ENCODE assay signal across 17 cellular contexts in the genomic region with DNA sequence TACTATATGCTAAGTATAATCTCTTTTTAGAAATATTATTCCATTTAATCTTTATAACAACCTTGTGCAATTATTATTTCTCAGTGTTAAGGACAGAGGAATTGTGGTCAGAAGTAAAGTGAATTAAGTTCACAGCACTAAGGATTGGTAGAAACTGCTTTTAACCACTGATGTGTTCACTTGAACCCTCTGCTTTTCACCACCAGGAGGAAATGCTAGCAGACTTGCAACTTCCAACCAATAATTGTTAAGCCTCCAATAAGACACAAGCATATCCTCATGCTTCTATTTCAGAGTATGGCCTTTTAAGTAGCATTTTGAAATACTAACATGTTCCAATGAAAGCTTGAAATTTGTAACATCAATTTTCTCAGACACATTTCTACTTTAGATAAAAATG.
DNase-seq lines count a peak whose midpoint lies in the region; ATAC-seq and TF ChIP-seq lines count a peak whose summit lies in the region.
"Had no signal": no experiment of that assay in that cellular context is flagged by ENCODE, and none has a peak within 500 bp of the region (broad histone marks: within the 10 kb centered on the region; RNA-seq: fewer than 3 reads in every experiment).

No MANE protein-coding gene starts in this region.

- H3K36me3 ChIP-seq in endodermal cell (ENCODE audit: control insufficient read depth, insufficient read depth, low read length): no peaks in the 10 kb centered on the region

- ATAC-seq in GM19395 (IDR thresholded peaks at IDR 0.05; ENCODE audit: unreplicated experiment): no peak

- H3K4me3 ChIP-seq in endodermal cell (ENCODE audit: low read length): no peak overlapping the region

- POLR2A ChIA-PET in HEK293T (lab: Yijun Ruan, JAX): no interaction called here

- no peaks in the 10 kb centered on the region for H3K27me3 ChIP-seq in endodermal cell (ENCODE audit: control insufficient read depth, insufficient read depth, low read length, poor library complexity, severe bottlenecking)

- CTCF ChIA-PET in HEK293T (lab: Yijun Ruan, JAX): no interaction called here

- H3K27ac Mint-ChIP-seq in endodermal cell (no peak overlapping the region), neural crest cell (ENCODE audit: unreplicated experiment) (no peak overlapping the region)

- H3K9me3 Mint-ChIP-seq in endodermal cell (no peaks in the 10 kb centered on the region), neural crest cell (no peaks in the 10 kb centered on the region)

- no peaks in the 10 kb centered on the region for H3K9me3 ChIP-seq in endodermal cell (ENCODE audit: control insufficient read depth, low read length)
- H3K9me3 ChIP-seq: Caco-2 had no signal

- DNase-seq in NCI-H2081 (lab: John Stamatoyannopoulos, UW): peak; percentile 9 to 60
- DNase-seq in NCI-H2081 treated with DMSO at 0.1 percent for 48 hours (lab: John Stamatoyannopoulos, UW): no peak
- peak; percentile 8 for DNase-seq in HEK293T (ENCODE audit: extremely low spot score)
- no peak for DNase-seq in endodermal cell
- no peak for DNase-seq in neural crest cell (ENCODE audit: low read depth, low spot score)
- DNase-seq in mesenteric fat pad (ENCODE audit: low spot score): no peak
- DNase-seq in ecto neural progenitor cell (ENCODE audit: low spot score): no peak
- DNase-seq: Caco-2; DND-41; GDM1; GOT3; Karpas-422; NCI-H2107; NK-92 treated with Interleukin-12 subunit alpha and Interleukin-12 subunit beta, amount 100 ng/mL, for 24 hours; OCI-M1; RPMI8226 had no signal

- H3K36me3 Mint-ChIP-seq in endodermal cell (ENCODE audit: low read depth) (no peaks in the 10 kb centered on the region), neural crest cell (ENCODE audit: low read depth) (no peaks in the 10 kb centered on the region)

- TF ChIP-seq CTCF in endodermal cell (conservative IDR thresholded peaks at IDR 0.05) (peak; percentile 76), neural crest cell (conservative IDR thresholded peaks at IDR 0.05) (peak; percentile 40)

- no peaks in the 10 kb centered on the region for H3K4me1 ChIP-seq in endodermal cell (ENCODE audit: control insufficient read depth, insufficient read depth, low read length)
- H3K4me1 ChIP-seq: Caco-2 had no signal

- no peak overlapping the region for H3K27ac ChIP-seq in endodermal cell (ENCODE audit: low read depth, low read length)

- H3K4me3 Mint-ChIP-seq in endodermal cell: no peak overlapping the region
- H3K4me3 Mint-ChIP-seq in neural crest cell: no peak overlapping the region

- H3K27me3 Mint-ChIP-seq in endodermal cell (ENCODE audit: insufficient read depth) (no peaks in the 10 kb centered on the region), neural crest cell (ENCODE audit: low read depth) (no peaks in the 10 kb centered on the region)

- H3K4me1 Mint-ChIP-seq in endodermal cell: no peaks in the 10 kb centered on the region
- H3K4me1 Mint-ChIP-seq in neural crest cell: no peaks in the 10 kb centered on the region

- H3K9ac ChIP-seq in endodermal cell (ENCODE audit: extremely low read depth, low read length, poor library complexity, severe bottlenecking): no peak overlapping the region

TF ChIP-seq in HEK293T, 16 proteins besides CTCF, POLR2A, EP300 and RAD21:
- no peak for TF ChIP-seq FOXK2 (IDR thresholded peaks at IDR 0.05)
- TF ChIP-seq HDGF (IDR thresholded peaks at IDR 0.05; ENCODE audit: borderline replicate concordance): no peak

Comparison
In these comparisons a context has a peak if more than half of its experiments do, and no peak if none do; other contexts are left out.
1. DNase-seq: peak in NCI-H2081 (2 of 2) and HEK293T (single experiment); none in NCI-H2081 treated with DMSO at 0.1 percent for 48 hours (single experiment), endodermal cell (single experiment), neural crest cell (single experiment), mesenteric fat pad (single experiment) and ecto neural progenitor cell (single experiment).